ENCODE assay signal across 20 cellular contexts in the genomic region with DNA sequence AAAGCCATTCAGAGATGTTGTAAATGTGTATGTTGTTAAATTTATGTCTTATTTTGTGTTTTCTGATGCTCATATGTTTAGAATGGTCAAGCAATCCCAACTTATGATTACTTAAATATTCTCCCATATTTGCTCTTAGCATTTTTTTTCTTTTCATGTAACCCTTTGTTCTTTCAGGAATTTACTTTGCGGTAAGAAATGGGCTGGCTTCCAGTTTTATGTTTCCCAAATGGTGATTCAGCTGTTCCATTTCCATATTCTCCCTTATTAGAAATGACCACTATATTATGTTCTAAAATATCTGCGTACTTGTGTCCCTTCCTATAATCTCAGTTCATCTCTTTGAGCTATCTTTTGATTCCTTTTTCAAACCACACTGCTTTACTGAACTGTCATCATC.
"Had no signal": no experiment of that assay in that cellular context is flagged by ENCODE, and none has a peak within 500 bp of the region (broad histone marks: within the 10 kb centered on the region; RNA-seq: fewer than 3 reads in every experiment).

No MANE protein-coding gene starts in this region.

- H3K4me1 Mint-ChIP-seq: nephron progenitor cell had no signal

- H3K4me3 ChIP-seq: ascending aorta, heart left ventricle, left lung, psoas muscle, transverse colon had no signal

- H3K27me3 ChIP-seq: ascending aorta, heart left ventricle, left lung, transverse colon had no signal

- H3K36me3 ChIP-seq: ascending aorta, heart left ventricle, left lung, transverse colon had no signal

- H3K4me3 Mint-ChIP-seq: nephron progenitor cell; T-helper 2 cell treated with Interferon-gamma antibody and Interleukin-4, amounts not matched to agents 5 μg/mL and 100 μg/mL, for 36 hours had no signal

- H3K4me1 ChIP-seq: ascending aorta, heart left ventricle, left lung, psoas muscle, transverse colon had no signal

- H3K9me3 ChIP-seq: left lung, transverse colon had no signal

- H3K27ac ChIP-seq: ascending aorta, heart left ventricle, left lung, psoas muscle, transverse colon had no signal

- FAIRE-seq: keratinocyte had no signal

- H3K27ac Mint-ChIP-seq: nephron progenitor cell; T-helper 2 cell treated with Interferon-gamma antibody and Interleukin-4, amounts not matched to agents 5 μg/mL and 100 μg/mL, for 36 hours had no signal

- DNase-seq: activated CD4-positive, alpha-beta T cell treated with anti-CD3 and anti-CD28 coated beads, Interleukin-2, amount 50 U/mL, for 4 hours; activated naive CD4-positive, alpha-beta T cell; cerebellar nuclear complex; dermis blood vessel endothelial cell; erythroblast; foreskin melanocyte; heart left ventricle; left lung; mesendoderm; nephron progenitor cell; psoas muscle; stimulated activated CD4-positive, alpha-beta T cell treated with anti-CD3 and anti-CD28 coated beads, Interleukin-2, amount 100 ng/mL, for 24 hours; stimulated activated naive CD4-positive, alpha-beta T cell; substantia nigra; transverse colon had no signal

- H3K9me3 Mint-ChIP-seq: T-helper 2 cell treated with Interferon-gamma antibody and Interleukin-4, amounts not matched to agents 5 μg/mL and 100 μg/mL, for 36 hours had no signal

- ATAC-seq: activated CD4-positive, CD25-positive, alpha-beta regulatory T cell treated with anti-CD3 and anti-CD28 coated beads, Interleukin-2, amount 50 U/mL, for 24 hours; heart left ventricle; left lung; psoas muscle; sciatic nerve had no signal
